35 cellular contexts compared by ENCODE assay signal in the genomic region with DNA sequence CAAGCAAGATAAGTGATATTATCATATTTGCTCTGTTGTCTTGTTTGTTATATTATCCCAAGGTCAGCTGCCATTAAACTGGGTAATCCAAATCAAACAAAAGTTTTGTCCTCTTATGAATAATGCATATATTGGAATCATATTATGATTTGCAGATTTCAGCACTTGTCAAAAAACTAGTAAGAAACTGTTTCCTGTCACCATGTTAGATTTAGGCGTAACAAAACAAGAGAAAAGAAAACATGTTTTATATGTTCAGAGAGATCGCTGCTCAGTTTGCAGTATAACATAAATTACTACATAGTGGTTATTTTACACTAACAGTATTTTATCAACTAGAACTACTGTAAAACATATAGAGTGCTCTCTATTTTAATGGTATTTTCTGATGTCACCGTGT.
"Had no signal": no experiment of that assay in that cellular context is flagged by ENCODE, and none has a peak within 500 bp of the region (broad histone marks: within the 10 kb centered on the region; RNA-seq: fewer than 3 reads in every experiment).

No MANE protein-coding gene starts in this region.

- H3K27me3 ChIP-seq: MG63 had no signal

- H3K36me3 ChIP-seq: MG63 had no signal

- H3K4me3 ChIP-seq: MG63 had no signal

- DNase-seq: MG63, MM.1S, MV-4-11, NCI-H1048, NCI-H1092, NCI-H1092 treated with DMSO at 0.1 percent for 48 hours, NCI-H1105, NCI-H1105 treated with DMSO at 0.1 percent for 48 hours, NCI-H1417, NCI-H1417 treated with DMSO at 0.1 percent for 48 hours, NCI-H1436, NCI-H1436 treated with DMSO at 0.1 percent for 48 hours, NCI-H146, NCI-H1694, NCI-H1694 treated with DMSO at 0.1 percent for 48 hours, NCI-H187, NCI-H187 treated with DMSO at 0.1 percent for 48 hours, NCI-H1930, NCI-H2029, NCI-H2029 treated with DMSO at 0.1 percent for 48 hours, NCI-H2081, NCI-H2081 treated with DMSO at 0.1 percent for 48 hours, NCI-H2107, NCI-H2171, NCI-H2171 treated with DMSO at 0.1 percent for 48 hours, NCI-H2227 treated with DMSO at 0.1 percent for 48 hours, NCI-H226, NCI-H345, NCI-H446, NCI-H446 treated with DMSO at 0.1 percent for 48 hours, NCI-H510A, NCI-H510A treated with DMSO at 0.1 percent for 48 hours, NCI-H524, NCI-H524 treated with DMSO at 0.1 percent for 48 hours, NCI-H526 had no signal
